13 cellular contexts compared by ENCODE assay signal in the genomic region with DNA sequence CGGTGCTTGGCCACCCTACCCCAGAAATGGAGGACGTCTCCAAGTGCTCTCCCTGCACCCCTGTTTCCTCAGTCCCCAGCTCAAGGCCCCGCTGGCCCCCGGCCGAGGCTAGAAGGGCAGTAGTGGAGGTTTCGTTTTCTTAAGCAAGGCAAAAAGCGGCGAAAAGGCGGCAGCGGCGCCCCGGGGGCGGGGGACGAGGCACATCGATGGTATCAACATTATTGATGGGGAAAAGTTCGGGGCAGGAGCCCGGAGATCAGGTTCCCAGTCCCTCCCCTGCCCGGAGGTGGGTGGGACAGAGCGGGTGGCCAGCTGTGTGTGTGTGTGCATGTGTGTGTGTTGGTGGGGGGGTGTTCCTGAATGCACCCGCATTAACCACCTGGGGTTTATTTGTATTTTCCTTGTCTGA. TPM values are rescaled to one million over a fixed set of nuclear protein-coding genes. Genes with fewer than 3 reads are reported as not detected.
A peak's percentile ranks its signal among the peaks of the same experiment; 100 is the strongest.
DNase-seq lines count a peak whose midpoint lies in the region; ATAC-seq and TF ChIP-seq lines count a peak whose summit lies in the region.
"Had no signal": no experiment of that assay in that cellular context is flagged by ENCODE, and none has a peak within 500 bp of the region (broad histone marks: within the 10 kb centered on the region; RNA-seq: fewer than 3 reads in every experiment).

No MANE protein-coding gene starts in this region.

- POLR2A ChIA-PET in BJ (lab: Charles Lee), result no interaction called here

- peak overlapping the region; percentile 92 for H3K4me3 ChIP-seq in BJ (ENCODE audit: low read depth, low read length)
- peak overlapping the region; percentile 38 for H3K4me3 ChIP-seq in NT2/D1 (ENCODE audit: insufficient read length, low read depth)
- peak overlapping the region; percentile 9 for H3K4me3 ChIP-seq in right cardiac atrium (ENCODE audit: low read length)

- H3K36me3 ChIP-seq in BJ (ENCODE audit: control insufficient read depth, insufficient read depth, low read length), result no peaks in the 10 kb centered on the region
- H3K36me3 ChIP-seq in NT2/D1 (ENCODE audit: insufficient read depth, insufficient read length, low read length), result no peaks in the 10 kb centered on the region

- CTCF ChIA-PET in BJ (lab: Yijun Ruan, JAX), result no interaction called here

- peak overlapping the region; percentile 83 for H3K9ac ChIP-seq in NT2/D1 (ENCODE audit: insufficient read length, low read depth)

- H3K4me1 ChIP-seq in NT2/D1 (ENCODE audit: insufficient read depth, insufficient read length) (peaks cover 2% of the 10 kb centered on the region), right cardiac atrium (ENCODE audit: control insufficient read depth, insufficient read depth, low read length) (peaks cover 2% of the 10 kb centered on the region)

- ATAC-seq in right cardiac atrium (no peak), GM21381 (IDR thresholded peaks at IDR 0.05; ENCODE audit: unreplicated experiment) (no peak), GM18909 (IDR thresholded peaks at IDR 0.05; ENCODE audit: poor library complexity, unreplicated experiment) (no peak)
- ATAC-seq: natural killer cell had no signal

- H3K27me3 ChIP-seq in BJ (ENCODE audit: control insufficient read depth, insufficient read depth, low read length) (no peaks in the 10 kb centered on the region), NT2/D1 (ENCODE audit: insufficient read depth, insufficient read length) (peaks cover 24% of the 10 kb centered on the region), right cardiac atrium (ENCODE audit: control insufficient read depth, insufficient read depth) (peaks cover 4% of the 10 kb centered on the region)

- intact Hi-C loops in right cardiac atrium (cut with DNase I), result no loop called here

- 8% methylated on average over 20 of the region's 20 CpGs for WGBS in right cardiac atrium

- no peaks in the 10 kb centered on the region for H3K9me3 ChIP-seq in NT2/D1 (ENCODE audit: insufficient read depth, low read length)
- H3K9me3 ChIP-seq in right cardiac atrium (ENCODE audit: control insufficient read depth, low read length), result no peaks in the 10 kb centered on the region

- DNase-seq in BJ (ENCODE audit: low read depth), result no peak
- no peak for DNase-seq in NT2/D1 (ENCODE audit: low read depth, low spot score)
- peak; percentile 28 to 66 (median 63) for DNase-seq in right cardiac atrium
- peak; percentile 35 for DNase-seq in pons (ENCODE audit: low spot score)
- no peak for DNase-seq in NCI-H1105 treated with DMSO at 0.1 percent for 48 hours (lab: John Stamatoyannopoulos, UW)
- no peak for DNase-seq in AML-193 (lab: John Stamatoyannopoulos, UW)
- DNase-seq: DMS53, natural killer cell, NCI-H2227 treated with DMSO at 0.1 percent for 48 hours had no signal

- no peak for TF ChIP-seq CTCF in BJ (IDR thresholded peaks at IDR 0.05; ENCODE audit: insufficient read depth, low read depth, low read length)

- no peak overlapping the region for H3K27ac ChIP-seq in right cardiac atrium (ENCODE audit: low read length)

RNA-seq across cellular contexts. Expression of a gene that starts 4.1 kb away (rescaled TPM):
- polyA plus RNA-seq in BJ (2011; rRNA removed), result 4.0 and 5.4 TPM in 2 replicates
- 4.8 and 5.6 TPM in 2 replicates for polyA minus RNA-seq in BJ (2011; rRNA and poly(A)+ RNA removed)
- total RNA-seq in right cardiac atrium, result 1 to 10 TPM; 3.6 to 8.4 (median 6.5) TPM
- polyA plus RNA-seq in right cardiac atrium, result 0.45 TPM
- total RNA-seq: natural killer cell; T-helper 1 cell treated with Interleukin-12 subunit alpha and Interleukin-12 subunit beta and Interleukin-4 antibody, amounts not matched to agents 30 ng/mL and 1 ng/mL, for 36 hours had no signal
- polyA plus RNA-seq: IgD-negative memory B cell had no signal

Comparison
In these comparisons a context has a peak if more than half of its experiments do, and no peak if none do; other contexts are left out.
1. DNase-seq: peak in right cardiac atrium (3 of 3) and pons (single experiment); none in BJ (single experiment), NT2/D1 (single experiment), NCI-H1105 treated with DMSO at 0.1 percent for 48 hours (single experiment) and AML-193 (0 of 2).
2. H3K4me3 ChIP-seq: peak in every context shown above with its lines; median percentile 92 in BJ; 38 in NT2/D1; 9 in right cardiac atrium.